8 cellular contexts compared by ENCODE assay signal in the genomic region with DNA sequence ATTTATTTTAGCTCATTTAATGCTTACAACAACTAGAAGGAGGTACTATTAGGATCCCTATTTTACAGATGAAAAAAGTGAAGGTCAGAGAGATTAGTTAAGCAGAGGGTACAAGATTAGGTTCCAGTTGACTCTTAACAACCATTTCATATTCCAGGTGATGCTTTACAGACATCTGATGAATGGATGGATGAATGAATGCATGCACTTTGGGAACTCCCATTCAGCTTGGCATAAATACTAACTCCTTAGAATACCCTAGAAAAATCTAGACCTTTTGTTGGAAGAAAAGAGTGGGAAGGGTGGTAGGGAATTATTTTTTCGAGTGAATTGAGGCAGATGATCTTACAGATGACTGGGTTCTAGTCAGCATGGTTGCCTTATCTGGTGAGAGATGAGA. TPM values are rescaled to one million over a fixed set of nuclear protein-coding genes. Genes with fewer than 3 reads are reported as not detected.
DNase-seq lines count a peak whose midpoint lies in the region; FAIRE-seq and TF ChIP-seq lines count a peak whose summit lies in the region.

No MANE protein-coding gene starts in this region.

- H3K36me3 Mint-ChIP-seq in CD8-positive, alpha-beta memory T cell, result peaks cover 7 to 38% (median 18%) of the 10 kb centered on the region in 3 donors

- H4K91ac ChIP-seq in H1 (replicated peaks; ENCODE audit: insufficient read length, low read length), result peak overlapping the region; percentile 38

- H2BK15ac ChIP-seq in H1 (ENCODE audit: low read length), result 0 out of 2 replicates have a peak overlapping the region, but pooled peaks have one; percentile 3

- peak overlapping the region; percentile 72 for H2BK5ac ChIP-seq in H1 (ENCODE audit: low read depth, low read length)

- H3K4me3 ChIP-seq in CD8-positive, alpha-beta memory T cell (ENCODE audit: low read length), result peak overlapping the region; percentile 94
- peak overlapping the region; percentile 92 for H3K4me3 ChIP-seq in NT2/D1 (ENCODE audit: insufficient read length, low read depth)
- H3K4me3 ChIP-seq in H1 (ENCODE audit: extremely low read depth in 1 of 4, insufficient read depth in 2 of 4, low read depth in 3 of 4, low read length in 4 of 4), result peak overlapping the region in 3 of 4 experiments; percentile 98 to 100 (median 100); a peak in 6 of 8 replicates
- peak overlapping the region; percentile 85 for H3K4me3 ChIP-seq in osteoblast (ENCODE audit: insufficient read depth, low read length)

- peak overlapping the region; percentile 90 for H2AFZ ChIP-seq in H1 (ENCODE audit: low read length)
- H2AFZ ChIP-seq in osteoblast (ENCODE audit: low read length), result peak overlapping the region; percentile 98

- H3K4me1 ChIP-seq in CD8-positive, alpha-beta memory T cell (ENCODE audit: insufficient read depth, low read length), result peaks cover 39% of the 10 kb centered on the region
- H3K4me1 ChIP-seq in NT2/D1 (ENCODE audit: insufficient read depth, insufficient read length), result no peaks in the 10 kb centered on the region
- H3K4me1 ChIP-seq in H1 (replicated peaks in 1 of 4; ENCODE audit: control insufficient read depth in 3 of 4, insufficient read depth in 4 of 4, low read length in 3 of 4), result peaks cover 0 to 4% (median 1%) of the 10 kb centered on the region in 4 experiments; a peak in 2 of 7 replicates
- H3K4me1 ChIP-seq in osteoblast (ENCODE audit: insufficient read depth, low read length), result peaks cover 7% of the 10 kb centered on the region

- H2AK5ac ChIP-seq in H1 (ENCODE audit: low read depth, low read length), result no peak overlapping the region

- H3K9ac ChIP-seq in NT2/D1 (ENCODE audit: insufficient read length, low read depth), result no peak overlapping the region
- H3K9ac ChIP-seq in H1 (replicated peaks in 1 of 4; ENCODE audit: extremely low read depth in 1 of 4, low read depth in 3 of 4, low read length in 3 of 4), result no peak overlapping the region

- H3K79me1 ChIP-seq in H1 (ENCODE audit: low read depth, low read length), result no peaks in the 10 kb centered on the region; the same call in 1 of the 2 replicates

- H3K27ac Mint-ChIP-seq in CD8-positive, alpha-beta memory T cell, result peak overlapping the region; percentile 96 to 100 (median 100)

- no peak for TF ChIP-seq POLR2A in H1 (IDR thresholded peaks at IDR 0.05; ENCODE audit: control extremely low read depth in 1 of 2, low read depth in 2 of 2, low read length in 2 of 2)

- no peak overlapping the region for H3K14ac ChIP-seq in H1 (ENCODE audit: insufficient read length)

- no peak overlapping the region for H4K5ac ChIP-seq in H1 (ENCODE audit: insufficient read length, low read depth, low read length)

- H3K27me3 Mint-ChIP-seq in CD8-positive, alpha-beta memory T cell, result peaks cover 8 to 25% of the 10 kb centered on the region in 2 donors

- POLR2A ChIA-PET in CD8-positive, alpha-beta memory T cell (lab: Charles Lee), result no interaction called here
- POLR2A ChIA-PET in H1 (lab: Charles Lee; ENCODE audit: partially characterized antibody), result interaction anchor here (1.5 to 2.0 kb wide), 2 partner anchors 8 to 14 kb away, joined by 5 to 8 read pairs; no protein-coding TSS in a partner anchor

- no peak overlapping the region for H3K4ac ChIP-seq in H1 (replicated peaks; ENCODE audit: insufficient read length, low read depth, low read length)

- TF ChIP-seq EP300 in H1 (IDR thresholded peaks at IDR 0.05; ENCODE audit: borderline replicate concordance in 1 of 2, low read depth in 2 of 2, low read length in 2 of 2), result no peak

- no peak for FAIRE-seq in H1 (lab: Jason Lieb, UNC)

- H3K4me2 ChIP-seq in H1 (ENCODE audit: insufficient read depth in 1 of 2, low read depth in 2 of 2, low read length in 2 of 2) (peak overlapping the region; percentile 67 to 87), osteoblast (ENCODE audit: insufficient read depth, low read length) (peak overlapping the region; percentile 96)

- DNase-seq in CD8-positive, alpha-beta memory T cell, result no peak
- DNase-seq in NT2/D1 (ENCODE audit: low read depth, low spot score) (no peak), H1 (ENCODE audit: low read depth in 1 of 2, low spot score in 2 of 2) (no peak), osteoblast (ENCODE audit: insufficient read length, low spot score, missing footprints) (no peak), islet precursor cell (no peak), SHP77 (lab: John Stamatoyannopoulos, UW) (no peak), NCI-H1417 treated with DMSO at 0.1 percent for 48 hours (lab: John Stamatoyannopoulos, UW) (no peak), LoVo (ENCODE audit: low spot score) (no peak)

- peaks cover 47 to 54% (median 53%) of the 10 kb centered on the region in 3 donors for H3K4me1 Mint-ChIP-seq in CD8-positive, alpha-beta memory T cell

- no peak overlapping the region for H2BK120ac ChIP-seq in H1 (replicated peaks; ENCODE audit: low read depth, low read length)

- TF ChIP-seq RAD21 in H1 (IDR thresholded peaks at IDR 0.05 in 1 of 2, conservative IDR thresholded peaks at IDR 0.05 in 1 of 2; ENCODE audit: low read depth in 2 of 2, low read length in 2 of 2), result no peak

- H2BK20ac ChIP-seq in H1 (ENCODE audit: low read length), result no peak overlapping the region

- TF ChIP-seq CTCF in H1 (IDR thresholded peaks at IDR 0.05; ENCODE audit: control extremely low read depth in 1 of 3, insufficient read depth in 1 of 3, low read depth in 1 of 3, low read length in 3 of 3) (no peak), osteoblast (IDR thresholded peaks at IDR 0.05; ENCODE audit: extremely low read depth, low read depth, low read length) (no peak)

- peaks cover 7% of the 10 kb centered on the region for H3K23me2 ChIP-seq in H1 (ENCODE audit: low read depth, low read length)

- CTCF ChIA-PET in CD8-positive, alpha-beta memory T cell (lab: Charles Lee), result interaction anchor here (0.9 kb wide), 1 partner anchor 32 kb away, joined by 3 read pairs; no protein-coding TSS in a partner anchor
- CTCF ChIA-PET in H1 (lab: Charles Lee; ENCODE audit: partially characterized antibody), result interaction anchor here (0.8 to 0.9 kb wide), 2 partner anchors 21 to 253 kb away, joined by 3 to 4 read pairs; no protein-coding TSS in a partner anchor

- H3K4me3 Mint-ChIP-seq in CD8-positive, alpha-beta memory T cell, result peak overlapping the region; percentile 97 to 100 (median 99)

- H4K20me1 ChIP-seq in H1 (replicated peaks in 1 of 2; ENCODE audit: control insufficient read depth in 1 of 2, insufficient read depth in 2 of 2, low read length in 2 of 2) (peaks cover 0 to 4% of the 10 kb centered on the region in 2 experiments), osteoblast (ENCODE audit: insufficient read depth, low read length) (no peaks in the 10 kb centered on the region)

- H3K27me3 ChIP-seq in CD8-positive, alpha-beta memory T cell (ENCODE audit: insufficient read depth, low read length, poor library complexity, severe bottlenecking), result no peaks in the 10 kb centered on the region
- no peaks in the 10 kb centered on the region for H3K27me3 ChIP-seq in NT2/D1 (ENCODE audit: insufficient read depth, insufficient read length)
- peaks cover 0 to 1% (median 0%) of the 10 kb centered on the region in 4 experiments; a peak in 1 of 7 replicates for H3K27me3 ChIP-seq in H1 (replicated peaks in 1 of 4; ENCODE audit: control insufficient read depth in 3 of 4, extremely low read depth in 1 of 4, insufficient read depth in 3 of 4, low read length in 3 of 4)
- H3K27me3 ChIP-seq in osteoblast (ENCODE audit: insufficient read depth, low read length), result peaks cover 10% of the 10 kb centered on the region

- no peak overlapping the region for H3K27ac ChIP-seq in CD8-positive, alpha-beta memory T cell (ENCODE audit: low read depth, low read length)
- H3K27ac ChIP-seq in H1 (ENCODE audit: low read depth, low read length) (peak overlapping the region; percentile 69), osteoblast (ENCODE audit: low read depth, low read length) (no peak overlapping the region)

- WGBS in H1 (ENCODE audit: extremely low coverage in 1 of 2, insufficient coverage in 1 of 2, insufficient read length in 1 of 2, insufficient replicate concordance in 2 of 2, low coverage in 1 of 2, low lambda C conversion rate in 2 of 2, missing lambda C conversion rate in 1 of 2), 2 experiments, result 94% methylated on average over 1 of the region's 1 CpG; no CpG with 5 or more reads in 1 of the 2 experiments

- no peak overlapping the region for H2BK12ac ChIP-seq in H1 (ENCODE audit: low read depth, low read length)

- peaks cover 4 to 7% (median 4%) of the 10 kb centered on the region in 5 donors for H3K9me3 Mint-ChIP-seq in CD8-positive, alpha-beta memory T cell

- H3K9me3 ChIP-seq in CD8-positive, alpha-beta memory T cell (ENCODE audit: low read length), result no peaks in the 10 kb centered on the region
- H3K9me3 ChIP-seq in NT2/D1 (ENCODE audit: insufficient read depth, low read length) (peaks cover 13% of the 10 kb centered on the region; the same call in 1 of the 2 replicates), H1 (ENCODE audit: insufficient read depth in 2 of 2, low read depth in 1 of 2, low read length in 1 of 2) (0 out of 4 replicates have a peak, but pooled peaks cover 0 to 3% of the 10 kb centered on the region in 2 experiments), osteoblast (ENCODE audit: low read depth, low read length) (no peaks in the 10 kb centered on the region)

- H3K56ac ChIP-seq in H1 (replicated peaks; ENCODE audit: insufficient read length, low read depth, low read length), result no peak overlapping the region

- H4K8ac ChIP-seq in H1 (ENCODE audit: extremely low read depth, insufficient read depth, low read length), result no peak overlapping the region

- H3K23ac ChIP-seq in H1 (ENCODE audit: insufficient read length), result no peak overlapping the region

- no peak overlapping the region for H3K18ac ChIP-seq in H1 (ENCODE audit: extremely low read depth, low read length)

- H3K36me3 ChIP-seq in CD8-positive, alpha-beta memory T cell (ENCODE audit: insufficient read depth, low read length), result peaks cover 11% of the 10 kb centered on the region
- H3K36me3 ChIP-seq in NT2/D1 (ENCODE audit: insufficient read depth, insufficient read length, low read length), result peaks cover 28% of the 10 kb centered on the region
- peaks cover 6 to 23% (median 13%) of the 10 kb centered on the region in 4 experiments; a peak in 7 of 8 replicates for H3K36me3 ChIP-seq in H1 (ENCODE audit: control insufficient read depth in 2 of 4, insufficient read depth in 4 of 4, low read length in 3 of 4)
- H3K36me3 ChIP-seq in osteoblast (ENCODE audit: insufficient read depth, low read length), result peaks cover 21% of the 10 kb centered on the region

- peaks cover 13 to 41% of the 10 kb centered on the region in 2 experiments for H3K79me2 ChIP-seq in H1 (ENCODE audit: control insufficient read depth in 1 of 2, insufficient read depth in 2 of 2, low read length in 2 of 2)
- peaks cover 36% of the 10 kb centered on the region for H3K79me2 ChIP-seq in osteoblast (ENCODE audit: insufficient read depth, low read length)

RNA-seq across cellular contexts. Expression of a gene that starts 0.7 kb away (rescaled TPM):
- total RNA-seq in CD8-positive, alpha-beta memory T cell, result 100 to 1,000 TPM; 116 to 118 TPM
- polyA plus RNA-seq in CD8-positive, alpha-beta memory T cell, result 86.8 TPM
- 99.6 and 102 TPM in 2 replicates for total RNA-seq in H1 (2021; fragmentation: NEBNext Ultra II Directional; extraction: Animal tissue kit (Norgen Biotek cat#: 25700))
- 27.2 and 49.4 TPM in 2 replicates for polyA plus RNA-seq in H1 (2011; rRNA removed)
- polyA plus RNA-seq in H1 (2011; cell fraction: cytosol; rRNA removed), result 73.4 TPM
- 8.1 TPM for polyA plus RNA-seq in H1 (2011; cell fraction: nucleus; rRNA removed)
- polyA plus RNA-seq in H1 (2012, experiment 1 of 2), result 59.4 to 113 TPM (median 69.6 TPM) in 4 replicates
- polyA plus RNA-seq in H1 (2012, experiment 2 of 2), result 11.2 TPM
- polyA plus RNA-seq in H1 (2013, experiment 1 of 2), result 173 TPM
- polyA plus RNA-seq in H1 (2013, experiment 2 of 2), result 174 TPM
- polyA minus RNA-seq in H1 (2011; rRNA and poly(A)+ RNA removed), result 16.8 and 19.6 TPM in 2 replicates
- polyA minus RNA-seq in H1 (2011; cell fraction: cytosol; rRNA and poly(A)+ RNA removed), result 21.1 TPM
- 19.5 TPM for polyA minus RNA-seq in H1 (2011; cell fraction: nucleus; rRNA and poly(A)+ RNA removed)
- total RNA-seq in osteoblast, result 50.3 and 60.4 TPM in 2 replicates

RNA-seq across cellular contexts. Expression of a gene that starts 19.1 kb away (rescaled TPM):
- total RNA-seq in CD8-positive, alpha-beta memory T cell, result not detected
- polyA plus RNA-seq in CD8-positive, alpha-beta memory T cell, result not detected
- total RNA-seq in H1 (2021; fragmentation: NEBNext Ultra II Directional; extraction: Animal tissue kit (Norgen Biotek cat#: 25700)), result not detected in 2 replicates
- not detected in 2 replicates for polyA plus RNA-seq in H1 (2011; rRNA removed)
- not detected for polyA plus RNA-seq in H1 (2011; cell fraction: cytosol; rRNA removed)
- polyA plus RNA-seq in H1 (2011; cell fraction: nucleus; rRNA removed), result not detected
- polyA plus RNA-seq in H1 (2012, experiment 1 of 2), result not detected in 4 replicates
- not detected for polyA plus RNA-seq in H1 (2012, experiment 2 of 2)
- polyA plus RNA-seq in H1 (2013, experiment 1 of 2), result not detected
- not detected for polyA plus RNA-seq in H1 (2013, experiment 2 of 2)
- polyA minus RNA-seq in H1 (2011; rRNA and poly(A)+ RNA removed), result not detected in 2 replicates
- not detected for polyA minus RNA-seq in H1 (2011; cell fraction: cytosol; rRNA and poly(A)+ RNA removed)
- not detected for polyA minus RNA-seq in H1 (2011; cell fraction: nucleus; rRNA and poly(A)+ RNA removed)
- not detected in 2 replicates for total RNA-seq in osteoblast
